1 cellular context compared by ENCODE assay signal in genomic region chr17:8383143-8383974, GRCh38.
TF ChIP-seq lines count a peak whose summit lies in the region.

RPL26 (minus strand) TSS chr17:8383193; CDS start chr17:8382310, 883 bp downstream.

TF ChIP-seq in HepG2, 621 proteins besides CTCF, POLR2A, EP300 and RAD21 (continued from another document and continues in another):
- TF ChIP-seq RERE (CRISPR knock-in tag; IDR thresholded peaks at IDR 0.05; ENCODE audit: low read depth) (peak; percentile 36; the same call in 1 of the 2 replicates), KLF13 (CRISPR knock-in tag; IDR thresholded peaks at IDR 0.05) (no peak; the same call in 1 of the 2 replicates), TRIM22 (IDR thresholded peaks at IDR 0.05) (no peak), ZFP41 (CRISPR knock-in tag; IDR thresholded peaks at IDR 0.05; ENCODE audit: borderline replicate concordance) (no peak), PRPF4 (IDR thresholded peaks at IDR 0.05; ENCODE audit: low read depth, low read length, poor library complexity, severe bottlenecking) (no peak), TERF1 (CRISPR knock-in tag; IDR thresholded peaks at IDR 0.05) (no peak), SP2 (CRISPR knock-in tag; IDR thresholded peaks at IDR 0.05) (0 out of 2 replicates have a peak, but pooled peaks have one; percentile 15), KIAA2018 (CRISPR knock-in tag; IDR thresholded peaks at IDR 0.05; ENCODE audit: borderline replicate concordance) (no peak), NFYB (CRISPR knock-in tag; IDR thresholded peaks at IDR 0.05) (no peak), FOXA3 (CRISPR knock-in tag; IDR thresholded peaks at IDR 0.05) (peak; percentile 67), SMC3 (IDR thresholded peaks at IDR 0.05; ENCODE audit: low read length) (no peak; the same call in 1 of the 2 replicates), ZBTB26 (CRISPR knock-in tag; IDR thresholded peaks at IDR 0.05; ENCODE audit: borderline replicate concordance) (no peak), TFDP2 (CRISPR knock-in tag; IDR thresholded peaks at IDR 0.05) (peak; percentile 68), ZFP36 (IDR thresholded peaks at IDR 0.05; ENCODE audit: borderline replicate concordance, low read depth, low read length, partially characterized antibody) (no peak), ZNF451 (CRISPR knock-in tag; IDR thresholded peaks at IDR 0.05) (peak; percentile 68; the same call in 1 of the 2 replicates), MTF1 (CRISPR knock-in tag; IDR thresholded peaks at IDR 0.05) (no peak; the same call in 1 of the 2 replicates), MTA3 (CRISPR knock-in tag; IDR thresholded peaks at IDR 0.05) (no peak), HHEX (CRISPR knock-in tag; IDR thresholded peaks at IDR 0.05) (no peak), KLF6 (CRISPR knock-in tag; IDR thresholded peaks at IDR 0.05) (peak; percentile 85), AKAP8 (CRISPR knock-in tag; IDR thresholded peaks at IDR 0.05) (no peak; the same call in 1 of the 2 replicates), ZBTB14 (CRISPR knock-in tag; IDR thresholded peaks at IDR 0.05) (no peak), ESRRA (CRISPR knock-in tag; IDR thresholded peaks at IDR 0.05; ENCODE audit: low read depth) (no peak), U2AF1 (optimal IDR thresholded peaks at IDR 0.05; ENCODE audit: low read depth, low read length) (no peak), ZNF282 (IDR thresholded peaks at IDR 0.05; ENCODE audit: partially characterized antibody) (no peak), IRF1 (CRISPR knock-in tag; IDR thresholded peaks at IDR 0.05; ENCODE audit: low read depth) (0 out of 2 replicates have a peak, but pooled peaks have one; percentile 22), SNAPC4 (CRISPR knock-in tag; IDR thresholded peaks at IDR 0.05) (no peak)
